ENCODE assay signal across 18 cellular contexts in genomic region chr3:37293646-37294045, GRCh38. TPM values are rescaled to one million over a fixed set of nuclear protein-coding genes. Genes with fewer than 3 reads are reported as not detected.
DNase-seq lines count a peak whose midpoint lies in the region; ATAC-seq, FAIRE-seq and TF ChIP-seq lines count a peak whose summit lies in the region.
"Had no signal": no experiment of that assay in that cellular context is flagged by ENCODE, and none has a peak within 500 bp of the region (broad histone marks: within the 10 kb centered on the region; RNA-seq: fewer than 3 reads in every experiment).

No MANE protein-coding gene starts in this region.

- TF ChIP-seq POLR2A in H54 (IDR thresholded peaks at IDR 0.05; ENCODE audit: low read depth, low read length): no peak
- no peak for TF ChIP-seq POLR2A in transverse colon (IDR thresholded peaks at IDR 0.05)
- TF ChIP-seq POLR2A in spleen (IDR thresholded peaks at IDR 0.05): no peak

- ATAC-seq in GM19455 (IDR thresholded peaks at IDR 0.05; ENCODE audit: unreplicated experiment): no peak
- ATAC-seq in HG02885 (IDR thresholded peaks at IDR 0.05; ENCODE audit: poor library complexity, unreplicated experiment): no peak
- ATAC-seq: A549 had no signal

- no peak overlapping the region for H3K4me2 ChIP-seq in astrocyte (ENCODE audit: low read length)
- H3K4me2 ChIP-seq: A549 had no signal

- H3K4me3 Mint-ChIP-seq in astrocyte (ENCODE audit: unreplicated experiment): no peak overlapping the region
- H3K4me3 Mint-ChIP-seq: CD4-positive, alpha-beta T cell; H9 had no signal

- in situ Hi-C loops in transverse colon (cut with MboI; ENCODE audit: low pct_ligation_motif_present in 1 of 4, low pct_unique_long_range_greater_than_20kb in 1 of 4, low sequenced_read_pairs in 3 of 4): no loop called here

- H3K9ac ChIP-seq in astrocyte (ENCODE audit: low read length): no peak overlapping the region

- FAIRE-seq in H54 (lab: Jason Lieb, UNC) (peak; percentile 72), astrocyte (lab: Jason Lieb, UNC) (peak; percentile 20)
- FAIRE-seq: D721Med had no signal

- no peak for DNase-seq in H54 (ENCODE audit: insufficient read length, low spot score)
- peak; percentile 97 for DNase-seq in NCI-H526 treated with DMSO at 0.1 percent for 48 hours (lab: John Stamatoyannopoulos, UW)
- no peak for DNase-seq in astrocyte (ENCODE audit: low read depth)
- DNase-seq in transverse colon: no peak
- no peak for DNase-seq in amniotic stem cell (lab: John Stamatoyannopoulos, UW)
- no peak for DNase-seq in spleen
- DNase-seq: AML-193; Caco-2; CD4-positive, alpha-beta T cell; DMS79; GF-D8; GOT3; H9; KG1 had no signal

- H3K9me3 Mint-ChIP-seq in astrocyte (ENCODE audit: unreplicated experiment): no peaks in the 10 kb centered on the region
- H3K9me3 Mint-ChIP-seq: CD4-positive, alpha-beta T cell; H9 had no signal

- no peak for TF ChIP-seq EP300 in transverse colon (IDR thresholded peaks at IDR 0.05; ENCODE audit: low read depth)

- H3K79me2 ChIP-seq in astrocyte (ENCODE audit: insufficient read depth, low read length): peaks cover 2% of the 10 kb centered on the region

- H4K20me1 ChIP-seq in astrocyte (ENCODE audit: insufficient read depth, low read length): peaks cover 4% of the 10 kb centered on the region

- WGBS in transverse colon (ENCODE audit: low coverage in 1 of 2), 2 donors: 59 to 67% methylated on average over 3 of the region's 3 CpGs
- 91 to 97% (median 93%) methylated on average over 3 of the region's 3 CpGs for WGBS in spleen, 5 donors

- TF ChIP-seq CTCF in astrocyte (IDR thresholded peaks at IDR 0.05; ENCODE audit: insufficient read depth, low read depth, low read length) (no peak), transverse colon (IDR thresholded peaks at IDR 0.05) (no peak), spleen (IDR thresholded peaks at IDR 0.05 in 8 of 11, conservative IDR thresholded peaks at IDR 0.05 in 3 of 11) (no peak)

- no peak overlapping the region for H3K4me3 ChIP-seq in astrocyte (ENCODE audit: insufficient read depth, low read depth, low read length)
- H3K4me3 ChIP-seq in transverse colon: no peak overlapping the region
- H3K4me3 ChIP-seq in spleen: no peak overlapping the region
- H3K4me3 ChIP-seq: A549 had no signal

- peaks cover 21% of the 10 kb centered on the region for H3K4me1 ChIP-seq in astrocyte (ENCODE audit: insufficient read depth, low read length)
- peaks cover 0 to 16% (median 4%) of the 10 kb centered on the region in 4 donors for H3K4me1 ChIP-seq in transverse colon
- H3K4me1 ChIP-seq in spleen: peaks cover 0 to 10% (median 0%) of the 10 kb centered on the region in 6 donors
- H3K4me1 ChIP-seq: Caco-2 had no signal

- H3K27ac Mint-ChIP-seq in astrocyte (ENCODE audit: unreplicated experiment): no peak overlapping the region
- H3K27ac Mint-ChIP-seq: H9 had no signal

- H3K4me1 Mint-ChIP-seq in astrocyte (ENCODE audit: low read depth, unreplicated experiment): peaks cover 28% of the 10 kb centered on the region

- H3K9me3 ChIP-seq in astrocyte (ENCODE audit: insufficient read depth, low read depth, low read length) (no peaks in the 10 kb centered on the region), transverse colon (no peaks in the 10 kb centered on the region), spleen (no peaks in the 10 kb centered on the region)
- H3K9me3 ChIP-seq: A549, Caco-2 had no signal

- H2AFZ ChIP-seq in astrocyte (ENCODE audit: low read depth, low read length): no peak overlapping the region

- H3K27me3 Mint-ChIP-seq in astrocyte (ENCODE audit: low read depth, unreplicated experiment): no peaks in the 10 kb centered on the region
- H3K27me3 Mint-ChIP-seq: CD4-positive, alpha-beta T cell had no signal

- no peak overlapping the region for H3K27ac ChIP-seq in astrocyte (ENCODE audit: low read depth, low read length)
- H3K27ac ChIP-seq in transverse colon: peak overlapping the region in 3 of 4 donors; percentile 23 to 68 (median 63)
- H3K27ac ChIP-seq in spleen: no peak overlapping the region
- H3K27ac ChIP-seq: A549 had no signal

- H3K27me3 ChIP-seq in astrocyte (ENCODE audit: insufficient read depth, low read length) (no peaks in the 10 kb centered on the region), transverse colon (no peaks in the 10 kb centered on the region), spleen (replicated peaks in 1 of 7) (no peaks in the 10 kb centered on the region)

- intact Hi-C loops in transverse colon (cut with DNase I; ENCODE audit: low total_unique reads): no loop called here
- intact Hi-C loops in spleen (cut with DNase I; ENCODE audit: low total_unique reads): no loop called here

- peaks cover 32% of the 10 kb centered on the region for H3K36me3 ChIP-seq in astrocyte (ENCODE audit: insufficient read depth, low read length)
- H3K36me3 ChIP-seq in transverse colon: peaks cover 0 to 57% (median 19%) of the 10 kb centered on the region in 4 donors
- peaks cover 0 to 100% (median 55%) of the 10 kb centered on the region in 6 donors for H3K36me3 ChIP-seq in spleen

- H3K36me3 Mint-ChIP-seq in astrocyte (ENCODE audit: low read depth, unreplicated experiment): peaks cover 20% of the 10 kb centered on the region

RNA-seq across cellular contexts. Expression of gene GOLGA4, which starts 50.6 kb away (rescaled TPM):
- total RNA-seq in astrocyte (69.0 and 73.1 TPM in 2 replicates), transverse colon (100 to 1,000 TPM in 3 of 4 donors, 10 to 100 TPM in 1; 93.1 to 123 (median 108) TPM), spleen (100 to 1,000 TPM in 1 of 7 donors, 10 to 100 TPM in 6; 75.7 to 121 (median 87.4) TPM)
- polyA plus RNA-seq in spleen: 10 to 100 TPM; 14.3 to 16.5 (median 16.3) TPM

Comparison
In these comparisons a context has a peak if more than half of its experiments do, and no peak if none do; other contexts are left out.
1. H3K27ac ChIP-seq: peak in transverse colon (3 of 4); none in astrocyte (single experiment) and spleen (0 of 8).